Comparison of ENCODE assay signal across 15 cellular contexts in the genomic region with DNA sequence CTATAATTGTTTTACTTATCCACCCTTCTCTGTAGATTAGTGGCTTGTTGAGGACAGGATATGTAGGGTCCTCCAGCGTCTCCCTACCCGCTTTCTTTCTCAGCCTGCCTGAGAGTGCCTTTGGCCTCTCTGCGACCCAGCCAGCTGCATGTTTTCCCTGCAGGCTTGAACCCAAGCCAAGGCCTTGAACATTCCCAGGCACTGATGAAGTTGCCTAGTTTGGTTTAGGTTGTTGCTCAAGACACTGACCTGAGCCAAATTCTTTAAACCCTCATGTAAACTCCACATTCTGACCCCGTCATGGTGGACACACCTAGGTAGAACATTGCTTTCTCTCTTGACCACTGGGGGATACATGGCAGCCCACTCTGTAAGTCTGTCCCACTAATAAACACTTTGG. TPM values are rescaled to one million over a fixed set of nuclear protein-coding genes. Genes with fewer than 3 reads are reported as not detected.
DNase-seq lines count a peak whose midpoint lies in the region; ATAC-seq, FAIRE-seq and TF ChIP-seq lines count a peak whose summit lies in the region.
"Had no signal": no experiment of that assay in that cellular context is flagged by ENCODE, and none has a peak within 500 bp of the region (broad histone marks: within the 10 kb centered on the region; RNA-seq: fewer than 3 reads in every experiment).

No MANE protein-coding gene starts in this region.

- no peaks in the 10 kb centered on the region for H3K27me3 ChIP-seq in lower lobe of right lung (ENCODE audit: low read depth)
- H3K27me3 ChIP-seq in tibial artery = no peaks in the 10 kb centered on the region
- H3K27me3 ChIP-seq in small intestine (ENCODE audit: control insufficient read depth in 2 of 2, insufficient read depth in 2 of 2, low read length in 2 of 2) = no peaks in the 10 kb centered on the region
- H3K27me3 ChIP-seq: foreskin keratinocyte had no signal

- TF ChIP-seq CTCF in lower lobe of right lung (IDR thresholded peaks at IDR 0.05) (no peak), tibial artery (IDR thresholded peaks at IDR 0.05) (no peak)

- 71 to 82% (median 73%) methylated on average over 4 of the region's 4 CpGs for WGBS in small intestine, 3 donors

- no peaks in the 10 kb centered on the region for H3K36me3 ChIP-seq in lower lobe of right lung
- H3K36me3 ChIP-seq in tibial artery = peaks cover 0 to 4% (median 0%) of the 10 kb centered on the region in 3 donors
- no peaks in the 10 kb centered on the region for H3K36me3 ChIP-seq in small intestine (ENCODE audit: control insufficient read depth in 2 of 2, insufficient read depth in 2 of 2, low read length in 2 of 2)

- intact Hi-C loops in lower lobe of right lung (cut with DNase I) (no loop called here), tibial artery (cut with DNase I; ENCODE audit: low total_unique reads) (no loop called here)

- H3K4me3 ChIP-seq in lower lobe of right lung = no peak overlapping the region
- no peak overlapping the region for H3K4me3 ChIP-seq in tibial artery
- no peak overlapping the region for H3K4me3 ChIP-seq in small intestine (ENCODE audit: low read depth in 1 of 2, low read length in 2 of 2)

- H3K27ac ChIP-seq in lower lobe of right lung (peak overlapping the region; percentile 31), tibial artery (peak overlapping the region; percentile 80 to 83), small intestine (ENCODE audit: low read depth in 1 of 2, low read length in 1 of 2) (peak overlapping the region in 1 of 2 donors; percentile 71)
- H3K27ac ChIP-seq: foreskin keratinocyte, HL-60 had no signal

- peak in 1 of 2 donors; percentile 27 for ATAC-seq in lower lobe of right lung
- ATAC-seq in HG02970 (IDR thresholded peaks at IDR 0.05; ENCODE audit: low FRiP score, unreplicated experiment) = no peak
- ATAC-seq: foreskin keratinocyte had no signal

- H3K4me1 ChIP-seq in lower lobe of right lung (peaks cover 36% of the 10 kb centered on the region), tibial artery (peaks cover 10 to 73% (median 49%) of the 10 kb centered on the region in 4 donors), small intestine (ENCODE audit: control insufficient read depth in 2 of 2, insufficient read depth in 1 of 2, low read depth in 1 of 2, low read length in 1 of 2) (no peaks in the 10 kb centered on the region)
- H3K4me1 ChIP-seq: foreskin keratinocyte had no signal

- peaks cover 13% of the 10 kb centered on the region for H3K9me3 ChIP-seq in lower lobe of right lung
- peaks cover 0 to 12% (median 0%) of the 10 kb centered on the region in 3 donors for H3K9me3 ChIP-seq in tibial artery
- H3K9me3 ChIP-seq in small intestine (ENCODE audit: control insufficient read depth, low read depth) = no peaks in the 10 kb centered on the region

- DNase-seq in HS-27A (ENCODE audit: low read depth) = peak; percentile 51
- peak; percentile 38 for DNase-seq in dedifferentiated amniotic fluid mesenchymal stem cell (ENCODE audit: extremely low spot score)
- DNase-seq in lower lobe of right lung = no peak
- DNase-seq in tibial artery = peak; percentile 90 to 94
- DNase-seq in small intestine = no peak
- no peak for DNase-seq in NCI-H2196 (lab: John Stamatoyannopoulos, UW; ENCODE audit: unreplicated experiment)
- DNase-seq in mesenteric fat pad (ENCODE audit: low spot score) = no peak
- DNase-seq: activated CD4-positive, alpha-beta T cell treated with anti-CD3 and anti-CD28 coated beads for 1 hour; midbrain; NCI-H187; stimulated activated CD4-positive, alpha-beta T cell treated with anti-CD3 and anti-CD28 coated beads, Interleukin-2, amount 100 ng/mL, for 48 hours had no signal

- FAIRE-seq in small intestine (lab: Jason Lieb, UNC) = no peak
- FAIRE-seq: urothelium cell line had no signal

RNA-seq across cellular contexts. Expression of a gene that starts 33.4 kb away (rescaled TPM):
- total RNA-seq in lower lobe of right lung (144 TPM), mesenteric fat pad (166 TPM)
- polyA plus RNA-seq in small intestine = 10 to 100 TPM; 39.4 to 64.2 (median 59.0) TPM

RNA-seq across cellular contexts. Expression of a gene that starts 44.1 kb away (rescaled TPM):
- total RNA-seq in lower lobe of right lung = 31.2 TPM
- 10 to 100 TPM; 14.1 to 18.0 (median 15.4) TPM for polyA plus RNA-seq in small intestine
- 30.3 TPM for total RNA-seq in mesenteric fat pad

Comparison
In these comparisons a context has a peak if more than half of its experiments do, and no peak if none do; other contexts are left out.
1. DNase-seq: peak in HS-27A (single experiment), dedifferentiated amniotic fluid mesenchymal stem cell (single experiment) and tibial artery (2 of 2); none in lower lobe of right lung (single experiment), small intestine (single experiment), NCI-H2196 (single experiment) and mesenteric fat pad (single experiment).